In genomic region chr2:96507957-96508520, GRCh38 we compare ENCODE assay signal across 1 cellular context.
TF ChIP-seq lines count a peak whose summit lies in the region.

No MANE protein-coding gene starts in this region.

TF ChIP-seq in HepG2, 621 proteins besides CTCF, POLR2A, EP300 and RAD21 (continued from another document and continues in another):
- TF ChIP-seq ZNF713 (CRISPR knock-in tag; IDR thresholded peaks at IDR 0.05) (no peak), CERS6 (CRISPR knock-in tag; IDR thresholded peaks at IDR 0.05) (no peak), RBFOX2 (IDR thresholded peaks at IDR 0.05; ENCODE audit: low read depth, low read length) (no peak), PRDM4 (CRISPR knock-in tag; IDR thresholded peaks at IDR 0.05; ENCODE audit: borderline replicate concordance) (no peak), ZNF264 (CRISPR knock-in tag; IDR thresholded peaks at IDR 0.05) (no peak), LCORL (IDR thresholded peaks at IDR 0.05) (no peak), LCORL (CRISPR knock-in tag; IDR thresholded peaks at IDR 0.05) (peak; percentile 82; the same call in 1 of the 2 replicates), BCLAF1 (IDR thresholded peaks at IDR 0.05) (no peak), JDP2 (CRISPR knock-in tag; IDR thresholded peaks at IDR 0.05; ENCODE audit: borderline replicate concordance) (no peak), TFAP4 (IDR thresholded peaks at IDR 0.05; ENCODE audit: borderline replicate concordance, low read depth) (no peak), TOE1 (CRISPR knock-in tag; IDR thresholded peaks at IDR 0.05) (no peak), NCOA1 (CRISPR knock-in tag; IDR thresholded peaks at IDR 0.05) (no peak), HMGXB4 (CRISPR knock-in tag; IDR thresholded peaks at IDR 0.05; ENCODE audit: borderline replicate concordance in 1 of 2, low read depth in 1 of 2) (peak; percentile 60 to 68; a peak in 2 of 4 replicates), SETDB1 (CRISPR knock-in tag; IDR thresholded peaks at IDR 0.05; ENCODE audit: borderline replicate concordance) (no peak), GATAD2A (CRISPR knock-in tag; IDR thresholded peaks at IDR 0.05) (peak; percentile 48; the same call in 1 of the 2 replicates), SRF (IDR thresholded peaks at IDR 0.05; ENCODE audit: low read depth, low read length) (no peak), MEIS1 (CRISPR knock-in tag; IDR thresholded peaks at IDR 0.05; ENCODE audit: borderline replicate concordance) (no peak), ZNF607 (CRISPR knock-in tag; IDR thresholded peaks at IDR 0.05; ENCODE audit: borderline replicate concordance) (peak; percentile 62; the same call in 1 of the 2 replicates), ARID2 (CRISPR knock-in tag; IDR thresholded peaks at IDR 0.05; ENCODE audit: borderline replicate concordance) (no peak), MED13 (CRISPR knock-in tag; IDR thresholded peaks at IDR 0.05) (no peak), FOXA1 (IDR thresholded peaks at IDR 0.05) (no peak), FOXA1 (CRISPR knock-in tag; IDR thresholded peaks at IDR 0.05) (no peak), ZKSCAN8 (CRISPR knock-in tag; IDR thresholded peaks at IDR 0.05; ENCODE audit: borderline replicate concordance) (no peak), FOXA3 (CRISPR knock-in tag; IDR thresholded peaks at IDR 0.05) (0 out of 2 replicates have a peak, but pooled peaks have one; percentile 6), ISX (CRISPR knock-in tag; conservative IDR thresholded peaks at IDR 0.05) (no peak), AHDC1 (CRISPR knock-in tag; IDR thresholded peaks at IDR 0.05; ENCODE audit: borderline replicate concordance) (no peak), ATF1 (CRISPR knock-in tag; IDR thresholded peaks at IDR 0.05) (no peak), HMG20B (CRISPR knock-in tag; conservative IDR thresholded peaks at IDR 0.05) (no peak), HCFC1 (IDR thresholded peaks at IDR 0.05; ENCODE audit: low read depth, low read length) (no peak), ASH2L (IDR thresholded peaks at IDR 0.05; ENCODE audit: insufficient read length, low read depth, low read length) (peak; percentile 36), ZNF256 (CRISPR knock-in tag; conservative IDR thresholded peaks at IDR 0.05) (no peak), ZNF570 (CRISPR knock-in tag; IDR thresholded peaks at IDR 0.05; ENCODE audit: borderline replicate concordance) (no peak), ZBTB44 (CRISPR knock-in tag; IDR thresholded peaks at IDR 0.05) (no peak), ZSCAN29 (CRISPR knock-in tag; conservative IDR thresholded peaks at IDR 0.05) (no peak), MXD1 (CRISPR knock-in tag; IDR thresholded peaks at IDR 0.05) (0 out of 2 replicates have a peak, but pooled peaks have one; percentile 14), ZBTB21 (CRISPR knock-in tag; IDR thresholded peaks at IDR 0.05) (no peak), E2F1 (CRISPR knock-in tag; IDR thresholded peaks at IDR 0.05) (no peak), PRPF4 (IDR thresholded peaks at IDR 0.05; ENCODE audit: low read depth, low read length, poor library complexity, severe bottlenecking) (no peak), YY1 (IDR thresholded peaks at IDR 0.05; ENCODE audit: insufficient read depth, insufficient replicate concordance, low read depth, low read length) (no peak), ZBTB43 (CRISPR knock-in tag; conservative IDR thresholded peaks at IDR 0.05) (no peak), SRSF9 (IDR thresholded peaks at IDR 0.05; ENCODE audit: borderline replicate concordance, insufficient read depth, low read depth, low read length, poor library complexity, severe bottlenecking) (no peak), DRAP1 (CRISPR knock-in tag; IDR thresholded peaks at IDR 0.05) (0 out of 2 replicates have a peak, but pooled peaks have one; percentile 35), ZNF790 (CRISPR knock-in tag; IDR thresholded peaks at IDR 0.05; ENCODE audit: borderline replicate concordance) (no peak), ZNF431 (CRISPR knock-in tag; IDR thresholded peaks at IDR 0.05; ENCODE audit: borderline replicate concordance, low read depth) (0 out of 2 replicates have a peak, but pooled peaks have one; percentile 26)
